ENCODE assay signal across 17 cellular contexts in genomic region chr9:99752710-99753109, GRCh38.
DNase-seq lines count a peak whose midpoint lies in the region; ATAC-seq, FAIRE-seq and TF ChIP-seq lines count a peak whose summit lies in the region.
"Had no signal": no experiment of that assay in that cellular context is flagged by ENCODE, and none has a peak within 500 bp of the region (broad histone marks: within the 10 kb centered on the region; RNA-seq: fewer than 3 reads in every experiment).

No MANE protein-coding gene starts in this region.

- dilution Hi-C loops in IMR-90 (cut with HindIII; ENCODE audit: low sequenced_read_pairs, unreplicated experiment): no loop called here

- H3K27me3 ChIP-seq in IMR-90 (ENCODE audit: control insufficient read depth, insufficient read depth, low read length): peaks cover 2% of the 10 kb centered on the region; the same call in 1 of the 2 replicates
- H3K27me3 ChIP-seq in brain microvascular endothelial cell (replicated peaks): no peaks in the 10 kb centered on the region
- H3K27me3 ChIP-seq: pancreas, SJCRH30 had no signal

- no peak overlapping the region for H2BK20ac ChIP-seq in IMR-90 (ENCODE audit: low read depth, low read length)

- no peak overlapping the region for H3K4me2 ChIP-seq in IMR-90 (ENCODE audit: low read depth, low read length)

- no peaks in the 10 kb centered on the region for H3K4me1 ChIP-seq in IMR-90 (ENCODE audit: control insufficient read depth, insufficient read depth, low read length)
- H3K4me1 ChIP-seq in kidney (ENCODE audit: control insufficient read depth in 1 of 2, insufficient read depth in 1 of 2, low read depth in 1 of 2, low read length in 2 of 2): no peaks in the 10 kb centered on the region
- H3K4me1 ChIP-seq: pancreas, SJCRH30 had no signal

- no CpG with 5 or more reads among the region's 4 CpGs for WGBS in IMR-90 (ENCODE audit: extremely low coverage in 2 of 2, insufficient read length in 1 of 2), 2 experiments

- H3K9me1 ChIP-seq in IMR-90 (ENCODE audit: insufficient read depth, low read length): no peaks in the 10 kb centered on the region

- no peak overlapping the region for H4K8ac ChIP-seq in IMR-90 (ENCODE audit: low read depth in 2 of 2, low read length in 2 of 2)

- H2AFZ ChIP-seq in IMR-90 (replicated peaks; ENCODE audit: low read length, poor library complexity): no peak overlapping the region

- H4K20me1 ChIP-seq in IMR-90 (ENCODE audit: insufficient read depth, low read length): no peaks in the 10 kb centered on the region

- no peak overlapping the region for H2BK120ac ChIP-seq in IMR-90 (ENCODE audit: low read depth, low read length)

- H3K14ac ChIP-seq in IMR-90 (replicated peaks; ENCODE audit: low read depth, low read length): no peak overlapping the region

- no peak overlapping the region for H4K5ac ChIP-seq in IMR-90 (ENCODE audit: low read depth, low read length)

- no peak overlapping the region for H3K18ac ChIP-seq in IMR-90 (ENCODE audit: low read depth, low read length)

- no peaks in the 10 kb centered on the region for H3K79me1 ChIP-seq in IMR-90 (ENCODE audit: low read depth in 1 of 2, low read length in 2 of 2)

- in situ Hi-C loops in IMR-90 (cut with MboI; ENCODE audit: low sequenced_read_pairs): no loop called here
- in situ Hi-C loops in brain microvascular endothelial cell (cut with HindIII; ENCODE audit: low pct_ligation_motif_present, low sequenced_read_pairs): no loop called here

- no peaks in the 10 kb centered on the region for H3K36me3 ChIP-seq in IMR-90 (ENCODE audit: control insufficient read depth, insufficient read depth, low read length)
- no peaks in the 10 kb centered on the region for H3K36me3 ChIP-seq in brain microvascular endothelial cell (replicated peaks)
- H3K36me3 ChIP-seq in kidney (ENCODE audit: control insufficient read depth in 1 of 2, insufficient read depth in 2 of 2, low read length in 2 of 2): no peaks in the 10 kb centered on the region
- H3K36me3 ChIP-seq: pancreas, SJCRH30 had no signal

- H3K9me3 ChIP-seq in IMR-90 (ENCODE audit: control insufficient read depth, insufficient read depth, low read length) (no peaks in the 10 kb centered on the region), kidney (ENCODE audit: control insufficient read depth in 1 of 2, low read length in 2 of 2) (no peaks in the 10 kb centered on the region)
- H3K9me3 ChIP-seq: pancreas, SJCRH30 had no signal

- DNase-seq in AG09309 (ENCODE audit: low read depth): peak; percentile 81
- DNase-seq in IMR-90: peak; percentile 54
- peak; percentile 60 for DNase-seq in brain microvascular endothelial cell
- DNase-seq in COLO829 (ENCODE audit: low spot score): no peak
- DNase-seq in kidney: no peak
- no peak for DNase-seq in HEK293T (ENCODE audit: extremely low spot score)
- DNase-seq: activated T-cell treated with anti-CD3 and anti-CD28 coated beads, Interleukin-2, amount 50 U/mL, for 4 hours; AML-193; DMS153; foreskin melanocyte; midbrain; NK-92 treated with Interleukin-12 subunit alpha and Interleukin-12 subunit beta, amount 100 ng/mL, for 24 hours; pancreas; SJCRH30 had no signal

- no peak for ATAC-seq in IMR-90 (ENCODE audit: low read depth)
- ATAC-seq in HG03460 (IDR thresholded peaks at IDR 0.05; ENCODE audit: unreplicated experiment): no peak
- ATAC-seq: activated T-cell treated with anti-CD3 and anti-CD28 coated beads, Interleukin-2, amount 50 U/mL, for 4 hours; pancreas had no signal

- FAIRE-seq in islet of Langerhans (lab: Jason Lieb, UNC) (peak; percentile 73), kidney (lab: Jason Lieb, UNC) (no peak)
- FAIRE-seq: pancreas had no signal

- H3K23ac ChIP-seq in IMR-90 (ENCODE audit: low read depth, low read length): no peak overlapping the region

- H3K27ac ChIP-seq in IMR-90 (ENCODE audit: insufficient read depth, low read length) (no peak overlapping the region), brain microvascular endothelial cell (no peak overlapping the region), kidney (ENCODE audit: low read depth in 2 of 2, low read length in 2 of 2) (no peak overlapping the region)
- H3K27ac ChIP-seq: coronary artery, pancreas, SJCRH30 had no signal

- intact Hi-C loops in IMR-90 (cut with micrococcal nuclease) (no loop called here), kidney (cut with DNase I) (no loop called here)

- TF ChIP-seq CTCF in AG09309 (IDR thresholded peaks at IDR 0.05; ENCODE audit: control insufficient read depth, insufficient read depth, low read depth, low read length, missing control alignments): no peak
- TF ChIP-seq CTCF in IMR-90 (conservative IDR thresholded peaks at IDR 0.05; ENCODE audit: low read depth, low read length): no peak
- no peak for TF ChIP-seq CTCF in brain microvascular endothelial cell (IDR thresholded peaks at IDR 0.05; ENCODE audit: low read depth, low read length, missing control alignments)
- TF ChIP-seq CTCF in kidney (IDR thresholded peaks at IDR 0.05; ENCODE audit: borderline replicate concordance, extremely low read depth, insufficient read depth): no peak

- no peak overlapping the region for H2AK9ac ChIP-seq in IMR-90 (replicated peaks; ENCODE audit: low read depth, low read length, poor library complexity)

- H3K4me3 ChIP-seq in AG09309 (ENCODE audit: control insufficient read depth, low read depth, low read length) (no peak overlapping the region), IMR-90 (ENCODE audit: insufficient read depth, low read depth, low read length) (no peak overlapping the region), brain microvascular endothelial cell (ENCODE audit: low read depth, low read length) (no peak overlapping the region), kidney (ENCODE audit: low read length in 2 of 2) (no peak overlapping the region)
- H3K4me3 ChIP-seq: coronary artery, pancreas, SJCRH30 had no signal

- H3K9ac ChIP-seq in IMR-90 (ENCODE audit: low read depth, low read length) (no peak overlapping the region), kidney (ENCODE audit: low read length in 2 of 2) (no peak overlapping the region)

- POLR2A ChIA-PET in IMR-90 (lab: Charles Lee; ENCODE audit: unreplicated experiment) (no interaction called here), HEK293T (lab: Yijun Ruan, JAX) (no interaction called here)

- no peak overlapping the region for H3K56ac ChIP-seq in IMR-90 (ENCODE audit: extremely low read depth, insufficient read depth, low read length)

- no peak overlapping the region for H2BK5ac ChIP-seq in IMR-90 (ENCODE audit: low read depth, low read length, poor library complexity, severe bottlenecking)

- no peak overlapping the region for H2AK5ac ChIP-seq in IMR-90 (ENCODE audit: low read depth, low read length)

- CTCF ChIA-PET in IMR-90 (lab: Yijun Ruan, JAX): no interaction called here
- CTCF ChIA-PET in HEK293T (lab: Yijun Ruan, JAX): no interaction called here

- no peak overlapping the region for H2BK15ac ChIP-seq in IMR-90 (ENCODE audit: low read depth, low read length)

- BruUV-seq in IMR-90 (replicated peaks; lab: Mats Ljungman, UMichigan): no TSS peak

- no peak overlapping the region for H3K4ac ChIP-seq in IMR-90 (ENCODE audit: low read depth, low read length)

- no peak for TF ChIP-seq RAD21 in IMR-90 (IDR thresholded peaks at IDR 0.05; ENCODE audit: low read length)

- no peak for TF ChIP-seq POLR2A in IMR-90 (IDR thresholded peaks at IDR 0.05; ENCODE audit: low read depth, low read length)

- no peak overlapping the region for H4K91ac ChIP-seq in IMR-90 (ENCODE audit: insufficient read depth, low read depth, low read length)

TF ChIP-seq in IMR-90, 13 proteins besides CTCF, POLR2A, EP300 and RAD21:
- TF ChIP-seq USF2 (IDR thresholded peaks at IDR 0.05; ENCODE audit: low read depth, low read length) (no peak), CEBPB (IDR thresholded peaks at IDR 0.05; ENCODE audit: low read depth, low read length) (peak; percentile 56; the same call in 1 of the 2 replicates), NFE2L2 (IDR thresholded peaks at IDR 0.05; ENCODE audit: low read depth, low read length) (no peak)
TF ChIP-seq in IMR-90: peak in this region for 1.

TF ChIP-seq in HEK293T, 16 proteins besides CTCF, POLR2A, EP300 and RAD21:
- TF ChIP-seq CTBP1 (IDR thresholded peaks at IDR 0.05; ENCODE audit: borderline replicate concordance): no peak
- TF ChIP-seq FOXA1 (IDR thresholded peaks at IDR 0.05): no peak
- TF ChIP-seq PKNOX1 (IDR thresholded peaks at IDR 0.05): no peak
TF ChIP-seq in HEK293T: peak in this region for 0.

Comparison
In these comparisons a context has a peak if more than half of its experiments do, and no peak if none do; other contexts are left out.
1. DNase-seq: peak in AG09309 (single experiment), IMR-90 (single experiment) and brain microvascular endothelial cell (single experiment); none in COLO829 (single experiment), kidney (single experiment) and HEK293T (single experiment).